In genomic region chr1:223020770-223021169, GRCh38 we compare ENCODE assay signal across 1 cellular context.
TF ChIP-seq lines count a peak whose summit lies in the region.

No MANE protein-coding gene starts in this region.

TF ChIP-seq in H1, 55 proteins besides CTCF, POLR2A, EP300 and RAD21:
- TF ChIP-seq HDAC2 (IDR thresholded peaks at IDR 0.05; ENCODE audit: borderline replicate concordance in 1 of 2, low read depth in 2 of 2, low read length in 2 of 2) (no peak), ZNF274 (IDR thresholded peaks at IDR 0.05; ENCODE audit: borderline replicate concordance, extremely low read depth, low read length) (no peak), GTF2F1 (IDR thresholded peaks at IDR 0.05; ENCODE audit: borderline replicate concordance, low read depth, low read length) (no peak), POLR2AphosphoS5 (IDR thresholded peaks at IDR 0.05; ENCODE audit: low read depth, low read length) (peak; percentile 55; the same call in 1 of the 2 replicates), SP1 (IDR thresholded peaks at IDR 0.05; ENCODE audit: low read depth, low read length) (no peak), CBX5 (IDR thresholded peaks at IDR 0.05; ENCODE audit: low read depth, low read length) (no peak), KDM5A (IDR thresholded peaks at IDR 0.05; ENCODE audit: low read length) (no peak), SUZ12 (IDR thresholded peaks at IDR 0.05; ENCODE audit: low read length) (no peak)
